Comparison of ENCODE assay signal across 11 cellular contexts in genomic region chr12:21301-22189, GRCh38. TPM values are rescaled to one million over a fixed set of nuclear protein-coding genes. Genes with fewer than 3 reads are reported as not detected.
DNase-seq lines count a peak whose midpoint lies in the region; ATAC-seq, FAIRE-seq and TF ChIP-seq lines count a peak whose summit lies in the region.
"Had no signal": no experiment of that assay in that cellular context is flagged by ENCODE, and none has a peak within 500 bp of the region (broad histone marks: within the 10 kb centered on the region; RNA-seq: fewer than 3 reads in every experiment).

No MANE protein-coding gene starts in this region.

- H3K79me2 ChIP-seq in Karpas-422 (ENCODE audit: low read length), result no peaks in the 10 kb centered on the region

- TF ChIP-seq CTCF in left lung (IDR thresholded peaks at IDR 0.05), result no peak

- DNase-seq in AG20443 (ENCODE audit: low spot score), result peak; percentile 5
- DNase-seq in Karpas-422, result peak; percentile 35
- DNase-seq in left lung, result peak in 1 of 2 donors; percentile 82
- no peak for DNase-seq in A172 (ENCODE audit: low spot score)
- DNase-seq in RCC 7860 (ENCODE audit: low spot score), result no peak
- DNase-seq in kidney glomerular epithelial cell (lab: John Stamatoyannopoulos, UW), result no peak
- DNase-seq in amygdala (lab: John Stamatoyannopoulos, UW), result no peak
- DNase-seq: DND-41, NCI-H1436 treated with DMSO at 0.1 percent for 48 hours had no signal

- H3K4me3 ChIP-seq in Karpas-422 (ENCODE audit: low read length) (no peak overlapping the region), left lung (no peak overlapping the region)
- H3K4me3 ChIP-seq: skin epidermis had no signal

- H2AFZ ChIP-seq in Karpas-422 (ENCODE audit: low read length), result no peak overlapping the region

- H3K27ac ChIP-seq in Karpas-422 (ENCODE audit: low read length), result no peak overlapping the region
- peak overlapping the region in 1 of 2 donors; percentile 29 for H3K27ac ChIP-seq in left lung
- H3K27ac ChIP-seq: skin epidermis had no signal

- ATAC-seq in GM19395 (IDR thresholded peaks at IDR 0.05; ENCODE audit: unreplicated experiment), result peak; percentile 86
- peak; percentile 31 for ATAC-seq in left lung

- H3K9me3 ChIP-seq in Karpas-422 (ENCODE audit: low read length) (no peaks in the 10 kb centered on the region), left lung (no peaks in the 10 kb centered on the region)

- H4K20me1 ChIP-seq in Karpas-422 (ENCODE audit: insufficient read depth, low read depth, low read length), result no peaks in the 10 kb centered on the region

- H3K36me3 ChIP-seq in Karpas-422 (ENCODE audit: insufficient read depth, low read length) (peaks cover 5% of the 10 kb centered on the region; the same call in 1 of the 2 replicates), left lung (peaks cover 0 to 51% of the 10 kb centered on the region in 2 donors)

- H3K9ac ChIP-seq in Karpas-422 (ENCODE audit: low read length), result no peak overlapping the region

- no peak for FAIRE-seq in RCC 7860 (lab: Jason Lieb, UNC)

- intact Hi-C loops in left lung (cut with DNase I), result no loop called here

- no peaks in the 10 kb centered on the region for H3K27me3 ChIP-seq in Karpas-422 (ENCODE audit: low read length)
- H3K27me3 ChIP-seq in left lung, result no peaks in the 10 kb centered on the region

- no peaks in the 10 kb centered on the region for H3K9me2 ChIP-seq in Karpas-422 (replicated peaks; ENCODE audit: insufficient read depth, low read length)

- H3K4me2 ChIP-seq in Karpas-422 (ENCODE audit: low read depth, low read length, poor library complexity, severe bottlenecking), result no peak overlapping the region

- H3K4me1 ChIP-seq in Karpas-422 (ENCODE audit: low read length), result no peaks in the 10 kb centered on the region
- peaks cover 0 to 21% of the 10 kb centered on the region in 2 donors for H3K4me1 ChIP-seq in left lung

RNA-seq across cellular contexts. Expression of gene IQSEC3, which starts 45.0 kb away (rescaled TPM):
- total RNA-seq in Karpas-422 (2014; rRNA removed; shearing (Covaris generic); ENCODE audit: low replicate concordance), result not detected in 2 replicates
- 1 to 10 TPM in 1 of 2 donors, under 1 TPM in 1; 0.64 to 1.4 TPM for total RNA-seq in left lung
- not detected in 2 replicates for total RNA-seq in A172 (2014; rRNA removed; shearing (Covaris generic))

Comparison
In these comparisons a context has a peak if more than half of its experiments do, and no peak if none do; other contexts are left out.
1. DNase-seq: peak in AG20443 (single experiment) and Karpas-422 (single experiment); none in A172 (single experiment), RCC 7860 (single experiment), kidney glomerular epithelial cell (single experiment) and amygdala (0 of 56).